In the genomic region with DNA sequence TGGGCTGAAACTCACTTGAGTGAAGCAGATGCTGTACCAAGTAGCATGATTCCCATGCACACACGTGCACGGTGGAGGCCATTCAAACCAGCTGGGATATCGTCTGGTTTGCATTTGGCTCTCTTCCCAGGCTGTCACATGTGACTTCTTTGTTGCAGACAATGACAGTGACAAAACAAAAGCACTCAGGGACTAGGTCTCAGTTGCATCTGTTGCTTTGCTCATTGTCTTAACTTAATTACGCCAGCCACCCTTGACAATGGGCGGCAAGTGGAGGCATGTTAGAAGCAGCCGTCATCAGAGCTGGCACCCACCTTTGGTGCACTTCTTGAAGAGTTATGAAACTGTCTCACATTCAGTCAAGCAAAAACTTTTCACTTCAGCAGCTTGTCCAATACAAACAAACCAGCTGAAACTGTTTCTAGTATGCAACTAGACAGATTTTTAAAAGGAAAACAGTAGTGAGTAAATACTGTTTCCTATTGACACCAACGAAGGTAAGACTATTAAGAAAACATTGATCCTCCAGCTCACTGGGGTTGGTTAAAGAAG, we compare ENCODE assay signal across 8 cellular contexts.
DNase-seq lines count a peak whose midpoint lies in the region; ATAC-seq lines count a peak whose summit lies in the region.

No MANE protein-coding gene starts in this region.

- H3K9me3 ChIP-seq in T-helper 17 cell (ENCODE audit: control insufficient read depth, low read length, poor library complexity, severe bottlenecking): no peaks in the 10 kb centered on the region

- H3K27me3 Mint-ChIP-seq in T-helper 17 cell: no peaks in the 10 kb centered on the region

- no peaks in the 10 kb centered on the region for H3K36me3 Mint-ChIP-seq in T-helper 17 cell (ENCODE audit: low read depth)

- H3K4me1 Mint-ChIP-seq in T-helper 17 cell: no peaks in the 10 kb centered on the region

- peak; percentile 99 for DNase-seq in DMS53 (lab: John Stamatoyannopoulos, UW)
- peak; percentile 94 for DNase-seq in SHP77 treated with DMSO at 0.1 percent for 48 hours (lab: John Stamatoyannopoulos, UW)
- DNase-seq in left kidney (ENCODE audit: low read depth, low spot score): peak; percentile 55
- DNase-seq in T-helper 17 cell: no peak
- no peak for DNase-seq in stimulated activated CD4-positive, alpha-beta T cell treated with anti-CD3 and anti-CD28 coated beads, Interleukin-4, amount 100 ng/mL, for 4 hours
- no peak for DNase-seq in stimulated activated CD4-positive, alpha-beta T cell treated with anti-CD3 and anti-CD28 coated beads, Interleukin-4, amount 100 ng/mL, for 24 hours

- no peak overlapping the region for H3K27ac Mint-ChIP-seq in T-helper 17 cell

- no peak overlapping the region for H3K4me3 Mint-ChIP-seq in T-helper 17 cell

- ATAC-seq in HG03159 (IDR thresholded peaks at IDR 0.05; ENCODE audit: unreplicated experiment) (peak; percentile 64), T-helper 17 cell (no peak), GM19035 (IDR thresholded peaks at IDR 0.05; ENCODE audit: unreplicated experiment) (no peak)

Comparison
In these comparisons a context has a peak if more than half of its experiments do, and no peak if none do; other contexts are left out.
1. DNase-seq: peak in DMS53 (single experiment), SHP77 treated with DMSO at 0.1 percent for 48 hours (single experiment) and left kidney (single experiment); none in T-helper 17 cell (0 of 3), stimulated activated CD4-positive, alpha-beta T cell treated with anti-CD3 and anti-CD28 coated beads, Interleukin-4, amount 100 ng/mL, for 4 hours (0 of 2) and stimulated activated CD4-positive, alpha-beta T cell treated with anti-CD3 and anti-CD28 coated beads, Interleukin-4, amount 100 ng/mL, for 24 hours (single experiment).